In the genomic region with DNA sequence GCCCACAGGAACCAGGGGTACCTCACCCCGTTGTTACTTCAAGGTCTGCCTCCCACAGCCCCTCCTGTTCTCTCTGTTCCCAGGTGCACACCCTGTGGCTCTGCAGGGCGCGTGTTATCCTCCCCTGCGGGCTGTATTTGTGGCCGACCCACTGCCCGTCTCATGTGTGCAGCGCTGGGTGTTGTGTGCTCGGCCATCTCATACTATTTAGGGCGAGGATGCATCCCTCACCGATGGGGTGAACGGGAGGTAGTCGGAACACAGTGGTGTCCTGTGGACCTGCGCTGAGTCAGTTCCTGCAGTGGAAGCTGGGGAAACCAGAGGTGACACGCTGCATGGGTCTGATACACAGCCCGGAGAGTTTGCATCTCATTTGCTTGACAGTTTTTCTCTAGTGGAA, we compare ENCODE assay signal across 24 cellular contexts.
"Had no signal": no experiment of that assay in that cellular context is flagged by ENCODE, and none has a peak within 500 bp of the region (broad histone marks: within the 10 kb centered on the region; RNA-seq: fewer than 3 reads in every experiment).

No MANE protein-coding gene starts in this region.

- H3K4me3 Mint-ChIP-seq: activated naive CD4-positive, alpha-beta T cell treated with anti-CD3 and anti-CD28 coated beads, Interleukin-2, amount 10 ng/mL, durations not matched to agents 7 days and 5 days; activated naive CD8-positive, alpha-beta T cell treated with anti-CD3 and anti-CD28 coated beads for 36 hours; activated T-helper 17 cell treated with anti-CD3 and anti-CD28 coated beads, Interleukin-2, amount 50 U/mL, for 72 hours; T-helper 1 cell treated with Interleukin-12 subunit alpha and Interleukin-12 subunit beta and Interleukin-4 antibody, amounts not matched to agents 30 μg/mL and 1 μg/mL, for 36 hours; WTC11 had no signal

- H3K36me3 ChIP-seq: brain microvascular endothelial cell, cardiac muscle cell, MG63, Peyer's patch had no signal

- H3K9me3 Mint-ChIP-seq: activated naive CD4-positive, alpha-beta T cell treated with anti-CD3 and anti-CD28 coated beads, Interleukin-2, amount 10 ng/mL, durations not matched to agents 7 days and 5 days; activated naive CD8-positive, alpha-beta T cell treated with anti-CD3 and anti-CD28 coated beads for 36 hours; activated T-helper 17 cell treated with anti-CD3 and anti-CD28 coated beads, Interleukin-2, amount 50 U/mL, for 72 hours; T-helper 1 cell treated with Interleukin-12 subunit alpha and Interleukin-12 subunit beta and Interleukin-4 antibody, amounts not matched to agents 30 μg/mL and 1 μg/mL, for 36 hours; WTC11 had no signal

- H3K36me3 Mint-ChIP-seq: activated naive CD4-positive, alpha-beta T cell treated with anti-CD3 and anti-CD28 coated beads, Interleukin-2, amount 10 ng/mL, durations not matched to agents 7 days and 5 days; activated naive CD8-positive, alpha-beta T cell treated with anti-CD3 and anti-CD28 coated beads for 36 hours; WTC11 had no signal

- H3K4me3 ChIP-seq: cardiac muscle cell, MG63, Peyer's patch had no signal

- H3K27me3 ChIP-seq: brain microvascular endothelial cell, cardiac muscle cell, Peyer's patch had no signal

- H3K27ac ChIP-seq: brain microvascular endothelial cell, cardiac muscle cell, Peyer's patch had no signal

- ATAC-seq: activated T-helper 17 cell treated with anti-CD3 and anti-CD28 coated beads, Interleukin-2, amount 50 U/mL, for 72 hours; WTC11 had no signal

- H3K4me1 Mint-ChIP-seq: activated naive CD4-positive, alpha-beta T cell treated with anti-CD3 and anti-CD28 coated beads, Interleukin-2, amount 10 ng/mL, durations not matched to agents 7 days and 5 days; activated naive CD8-positive, alpha-beta T cell treated with anti-CD3 and anti-CD28 coated beads for 36 hours; activated T-helper 17 cell treated with anti-CD3 and anti-CD28 coated beads, Interleukin-2, amount 50 U/mL, for 72 hours; WTC11 had no signal

- H3K9me3 ChIP-seq: MG63, Peyer's patch had no signal

- H3K27ac Mint-ChIP-seq: activated naive CD4-positive, alpha-beta T cell treated with anti-CD3 and anti-CD28 coated beads, Interleukin-2, amount 10 ng/mL, durations not matched to agents 7 days and 5 days; activated naive CD8-positive, alpha-beta T cell treated with anti-CD3 and anti-CD28 coated beads for 36 hours; activated T-helper 17 cell treated with anti-CD3 and anti-CD28 coated beads, Interleukin-2, amount 50 U/mL, for 72 hours; T-helper 1 cell treated with Interleukin-12 subunit alpha and Interleukin-12 subunit beta and Interleukin-4 antibody, amounts not matched to agents 30 μg/mL and 1 μg/mL, for 36 hours; WTC11 had no signal

- DNase-seq: activated CD4-positive, alpha-beta T cell treated with anti-CD3 and anti-CD28 coated beads for 48 hours; activated CD4-positive, alpha-beta T cell treated with anti-CD3 and anti-CD28 coated beads, Interleukin-2, amount 50 U/mL, for 4 hours; activated CD4-positive, CD25-positive, alpha-beta regulatory T cell treated with anti-CD3 and anti-CD28 coated beads, Interleukin-2, amount 50 U/mL, for 72 hours; activated gamma-delta T cell treated with Interleukin-2 at 50 U/mL for 16 hours; activated naive CD4-positive, alpha-beta T cell treated with anti-CD3 and anti-CD28 coated beads, Interleukin-2, amount 10 ng/mL, durations not matched to agents 7 days and 5 days; activated naive CD8-positive, alpha-beta T cell treated with anti-CD3 and anti-CD28 coated beads for 36 hours; activated T-cell treated with anti-CD3 and anti-CD28 coated beads, Interleukin-2, amount 50 U/mL, for 48 hours; brain microvascular endothelial cell; MG63; MV-4-11; NCI-H1092 treated with DMSO at 0.1 percent for 48 hours; NCI-H1417 treated with DMSO at 0.1 percent for 48 hours; NCI-H1694; NCI-H2029; NCI-H345; NCI-H510A; NCI-H526 treated with DMSO at 0.1 percent for 48 hours; NCI-H82; Peyer's patch; SHP77 treated with DMSO at 0.1 percent for 48 hours had no signal

- H3K4me1 ChIP-seq: Peyer's patch had no signal
